In genomic region chr17:29778936-29779811, GRCh38 we compare ENCODE assay signal across 8 cellular contexts.
DNase-seq lines count a peak whose midpoint lies in the region; ATAC-seq and TF ChIP-seq lines count a peak whose summit lies in the region.

No MANE protein-coding gene starts in this region.

- CTCF ChIA-PET in HEK293T (lab: Yijun Ruan, JAX): interaction anchor here (0.6 to 2.5 kb wide), 16 partner anchors 9 to 1201 kb away, joined by 3 to 51 read pairs (median 3); partner anchors contain the start of gene ANKRD13B

- no peak for ATAC-seq in HG03159 (IDR thresholded peaks at IDR 0.05; ENCODE audit: unreplicated experiment)

- peak; percentile 32 for DNase-seq in COLO668 (lab: John Stamatoyannopoulos, UW; ENCODE audit: unreplicated experiment)
- DNase-seq in HEK293T (ENCODE audit: extremely low spot score): peak; percentile 40
- peak; percentile 59 for DNase-seq in NCI-H748 (lab: John Stamatoyannopoulos, UW; ENCODE audit: unreplicated experiment)
- DNase-seq in activated CD4-positive, alpha-beta T cell treated with anti-CD3 and anti-CD28 coated beads, Interleukin-2, amount 50 U/mL, for 24 hours (ENCODE audit: low read depth in 1 of 2, low spot score in 1 of 2): peak; percentile 65 to 75
- peak; percentile 37 to 76 for DNase-seq in dermis microvascular lymphatic vessel endothelial cell (ENCODE audit: low read depth in 2 of 2)
- peak; percentile 68 to 76 for DNase-seq in lung microvascular endothelial cell (ENCODE audit: low read depth in 2 of 2)
- peak; percentile 42 for DNase-seq in stimulated activated CD8-positive, alpha-beta memory T cell treated with anti-CD3 and anti-CD28 coated beads, Interleukin-15, amount 100 ng/mL, for 24 hours (ENCODE audit: low read depth)

- POLR2A ChIA-PET in HEK293T (lab: Yijun Ruan, JAX): interaction anchor here (1.1 kb wide), 1 partner anchor 188 kb away, joined by 3 read pairs; no protein-coding TSS in a partner anchor

TF ChIP-seq in HEK293T, 16 proteins besides CTCF, POLR2A, EP300 and RAD21:
- no peak for TF ChIP-seq BHLHE40 (IDR thresholded peaks at IDR 0.05; ENCODE audit: borderline replicate concordance)
- no peak for TF ChIP-seq HDGF (IDR thresholded peaks at IDR 0.05; ENCODE audit: borderline replicate concordance)
- no peak for TF ChIP-seq LEF1 (IDR thresholded peaks at IDR 0.05; ENCODE audit: borderline replicate concordance)
- TF ChIP-seq SUZ12 (IDR thresholded peaks at IDR 0.05): no peak
- no peak for TF ChIP-seq TARDBP (IDR thresholded peaks at IDR 0.05)
- no peak for TF ChIP-seq CTBP1 (IDR thresholded peaks at IDR 0.05; ENCODE audit: borderline replicate concordance)
- TF ChIP-seq ZNF384 (IDR thresholded peaks at IDR 0.05): no peak
- no peak for TF ChIP-seq NFRKB (IDR thresholded peaks at IDR 0.05)
- TF ChIP-seq FOXA1 (IDR thresholded peaks at IDR 0.05): no peak
- TF ChIP-seq ELF4 (IDR thresholded peaks at IDR 0.05): no peak
- TF ChIP-seq L3MBTL2 (conservative IDR thresholded peaks at IDR 0.05): no peak
- TF ChIP-seq SP1 (IDR thresholded peaks at IDR 0.05): no peak
- no peak for TF ChIP-seq ARNT (IDR thresholded peaks at IDR 0.05)
- TF ChIP-seq FOXK2 (IDR thresholded peaks at IDR 0.05): no peak
- TF ChIP-seq PKNOX1 (IDR thresholded peaks at IDR 0.05): no peak
- TF ChIP-seq FOXM1 (IDR thresholded peaks at IDR 0.05; ENCODE audit: borderline replicate concordance): no peak
